ENCODE assay signal across 8 cellular contexts in the genomic region with DNA sequence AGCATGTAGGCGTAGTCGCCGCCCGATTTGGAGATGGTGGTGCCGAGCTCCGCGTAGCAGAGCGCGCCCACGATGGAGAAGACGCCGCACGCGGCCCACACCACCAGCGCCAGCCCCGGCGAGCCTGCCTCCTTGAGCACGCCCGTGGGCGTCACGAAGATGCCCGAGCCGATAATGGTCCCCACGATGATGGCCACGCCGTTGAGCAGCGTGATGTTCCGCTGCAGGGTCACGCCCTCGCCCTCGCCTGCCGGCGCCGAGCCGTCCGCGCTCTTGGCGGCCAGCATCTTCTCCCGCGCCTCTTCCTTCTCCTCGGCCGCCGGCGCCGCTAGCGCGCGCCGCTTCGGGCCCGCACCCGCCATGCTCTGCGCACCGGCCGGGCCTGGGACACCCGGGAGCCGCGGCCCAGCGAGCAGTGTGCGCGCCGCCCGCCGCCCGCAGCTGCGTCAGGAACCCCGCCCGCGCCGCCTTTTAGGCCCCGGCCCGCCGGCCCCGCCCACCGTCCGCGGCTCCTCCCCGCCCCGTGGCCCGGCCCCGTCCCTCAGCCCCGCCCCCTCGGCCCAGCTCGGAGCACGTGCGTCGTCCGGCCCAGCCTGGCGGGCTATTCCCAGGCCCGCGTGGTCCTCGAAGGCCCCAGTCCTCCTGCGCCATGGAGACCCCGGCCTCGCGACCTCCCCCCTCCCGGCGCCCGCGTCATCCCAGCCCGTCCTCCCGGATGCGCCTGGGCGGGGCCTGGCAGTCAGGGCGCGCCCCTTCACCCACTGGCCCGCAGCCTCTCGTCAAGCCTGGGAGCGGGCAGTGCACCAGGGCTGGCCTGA. TPM values are rescaled to one million over a fixed set of nuclear protein-coding genes. Genes with fewer than 3 reads are reported as not detected.
DNase-seq lines count a peak whose midpoint lies in the region; ATAC-seq, FAIRE-seq and TF ChIP-seq lines count a peak whose summit lies in the region.
"Not testable (repeated sequence)": the region's sequence is repeated elsewhere in the genome, so short reads cannot be mapped to it uniquely, and the experiment has no call there.

A gene (minus strand): TSS at position 447 of the 818 bp plus-strand sequence. CDS start 85 bp downstream, at position 362.

- CTCF ChIA-PET in GM12878 (lab: Yijun Ruan, JAX): interaction anchor here (1.0 to 17.0 kb wide), 7 partner anchors 16 to 99 kb away, joined by 3 to 553 read pairs (median 17); no protein-coding TSS in a partner anchor

- not testable (repeated sequence) for TF ChIP-seq CTCF in GM12875 (IDR thresholded peaks at IDR 0.05; ENCODE audit: borderline replicate concordance, insufficient read depth, low read depth, low read length); WERI-Rb-1 (IDR thresholded peaks at IDR 0.05; ENCODE audit: low read depth, low read length); GM12878 (IDR thresholded peaks at IDR 0.05 in 2 of 3, conservative IDR thresholded peaks at IDR 0.05 in 1 of 3; ENCODE audit: control insufficient read depth in 2 of 3, extremely low read depth in 1 of 3, insufficient read depth in 1 of 3, low read depth in 3 of 3, low read length in 3 of 3); transverse colon (IDR thresholded peaks at IDR 0.05)

- peak within 1 kb of the TSS; percentile 74 for H3K4me2 ChIP-seq in GM12878 (ENCODE audit: control insufficient read depth, insufficient read depth)

- not testable (repeated sequence) for H3K27ac ChIP-seq in WERI-Rb-1
- H3K27ac ChIP-seq in GM12878 (ENCODE audit: control insufficient read depth, insufficient read depth) (peak within 1 kb of the TSS; percentile 53), rectal smooth muscle tissue (ENCODE audit: low read depth, low read length) (peak within 1 kb of the TSS; percentile 61), transverse colon (peak within 1 kb of the TSS; percentile 73 to 82 (median 80))

- POLR2A ChIA-PET in GM12878 (lab: Charles Lee): interaction anchor here (0.5 to 6.1 kb wide), 4 partner anchors 16 to 93 kb away, joined by 3 to 48 read pairs (median 9); no protein-coding TSS in a partner anchor

- in situ Hi-C loops in GM12878 (cut with MboI): loop anchor here (10.0 kb wide), 1 partner anchor 484 kb away; a partner anchor contains a TSS
- in situ Hi-C loops in transverse colon (cut with MboI; ENCODE audit: low pct_ligation_motif_present in 1 of 4, low pct_unique_long_range_greater_than_20kb in 1 of 4, low sequenced_read_pairs in 3 of 4): not testable (repeated sequence)

- SMC1A ChIA-PET in GM12878 (lab: Charles Lee; ENCODE audit: uncharacterized antibody, unreplicated experiment): interaction anchor here (0.8 to 13.0 kb wide), 8 partner anchors 16 to 89 kb away, joined by 3 to 301 read pairs (median 9); no protein-coding TSS in a partner anchor

- not testable (repeated sequence) for TF ChIP-seq EP300 in GM12878 (IDR thresholded peaks at IDR 0.05; ENCODE audit: borderline replicate concordance in 1 of 2, control insufficient read depth in 1 of 2, low read depth in 2 of 2, low read length in 2 of 2); transverse colon (IDR thresholded peaks at IDR 0.05; ENCODE audit: low read depth)

- TF ChIP-seq RAD21 in GM12878 (IDR thresholded peaks at IDR 0.05; ENCODE audit: insufficient read depth, low read depth, low read length): not testable (repeated sequence)

- not testable (repeated sequence) for H4K20me1 ChIP-seq in GM12878 (ENCODE audit: control insufficient read depth, insufficient read depth)

- H3K4me3 ChIP-seq in GM12875 (ENCODE audit: low read depth, low read length) (peak within 1 kb of the TSS; percentile 75), WERI-Rb-1 (ENCODE audit: low read depth, low read length) (peak within 1 kb of the TSS; percentile 38), GM12878 (peak within 1 kb of the TSS; percentile 82), rectal smooth muscle tissue (ENCODE audit: low read length) (peak within 1 kb of the TSS; percentile 61), transverse colon (peak within 1 kb of the TSS; percentile 32 to 63 (median 50))

- H3K4me1 ChIP-seq in GM12878 (ENCODE audit: control insufficient read depth, insufficient read depth, low read length) (peaks cover 11% of the 10 kb centered on the region), transverse colon (peaks cover 0 to 29% (median 18%) of the 10 kb centered on the region in 4 donors)
- not testable (repeated sequence) for H3K4me1 ChIP-seq in rectal smooth muscle tissue (ENCODE audit: control insufficient read depth, insufficient read depth, low read length)

- not testable (repeated sequence) for FAIRE-seq in GM12878 (lab: Jason Lieb, UNC)

- H3K9me3 ChIP-seq in WERI-Rb-1 (ENCODE audit: severe bottlenecking); GM12878 (replicated peaks; ENCODE audit: control insufficient read depth, insufficient read depth, low read length); transverse colon: not testable (repeated sequence)

- DNase-seq in NCI-H146 (lab: John Stamatoyannopoulos, UW) (peak; percentile 67), WERI-Rb-1 (peak; percentile 64), hypothalamus (lab: John Stamatoyannopoulos, UW) (peak in 47 of 51 donors; percentile 17 to 85 (median 61)), transverse colon (peak; percentile 88)
- DNase-seq in GM12878 (ENCODE audit: low read depth, low spot score): not testable (repeated sequence)

- BruUV-seq in GM12878 (replicated peaks; lab: Mats Ljungman, UMichigan): not testable (repeated sequence)

- H3K36me3 ChIP-seq in WERI-Rb-1; GM12878 (ENCODE audit: control insufficient read depth in 2 of 2, insufficient read depth in 2 of 2, low read length in 1 of 2); rectal smooth muscle tissue (ENCODE audit: control insufficient read depth, insufficient read depth, low read length); transverse colon: not testable (repeated sequence)

- intact Hi-C loops in GM12878 (cut with micrococcal nuclease; ENCODE audit: unreplicated experiment): not testable (repeated sequence)
- intact Hi-C loops in transverse colon (cut with DNase I; ENCODE audit: low total_unique reads): loop anchor here (5.0 kb wide), 1 partner anchor 482 kb away; no protein-coding TSS in a partner anchor

- peak; percentile 68 for ATAC-seq in HG02678 (IDR thresholded peaks at IDR 0.05; ENCODE audit: unreplicated experiment)
- peak; percentile 69 for ATAC-seq in GM12878

- peak within 1 kb of the TSS; percentile 59 for H2AFZ ChIP-seq in GM12878 (ENCODE audit: control insufficient read depth, low read depth, low read length)

- peak within 1 kb of the TSS; percentile 69 for H3K9ac ChIP-seq in GM12878 (ENCODE audit: control insufficient read depth, insufficient read depth, low read length)
- H3K9ac ChIP-seq in rectal smooth muscle tissue (ENCODE audit: low read length): not testable (repeated sequence)

- peaks cover 45% of the 10 kb centered on the region for H3K79me2 ChIP-seq in GM12878 (ENCODE audit: control insufficient read depth, insufficient read depth, low read length)

- RAD21 ChIA-PET in GM12878 (lab: Charles Lee; ENCODE audit: unreplicated experiment): interaction anchor here (0.8 to 12.9 kb wide), 8 partner anchors 13 to 92 kb away, joined by 3 to 406 read pairs (median 5); a partner anchor contains a TSS

- WGBS in GM12878 (ENCODE audit: insufficient coverage, insufficient replicate concordance, low lambda C conversion rate, missing lambda C conversion rate): 3% methylated on average over 78 of the region's 109 CpGs
- 1% methylated on average over 31 of the region's 109 CpGs; no CpG with 5 or more reads in 1 of the 2 donors for whole genome bisulfite sequencing in transverse colon (ENCODE audit: low coverage in 1 of 2), 2 donors

- not testable (repeated sequence) for H3K27me3 ChIP-seq in WERI-Rb-1 (ENCODE audit: insufficient read depth, low read depth, severe bottlenecking); GM12878 (replicated peaks in 1 of 2; ENCODE audit: control insufficient read depth in 2 of 2, insufficient read depth in 2 of 2, low read length in 1 of 2); rectal smooth muscle tissue (ENCODE audit: control insufficient read depth, insufficient read depth, low read length); transverse colon

- peak; percentile 75 for TF ChIP-seq POLR2A in GM12878 (IDR thresholded peaks at IDR 0.05; ENCODE audit: low read depth, low read length)
- peak; percentile 29 for TF ChIP-seq POLR2A in transverse colon (IDR thresholded peaks at IDR 0.05)

TF ChIP-seq in GM12878, 131 proteins besides CTCF, POLR2A, EP300 and RAD21 (continues in another document):
- peak; percentile 16; the same call in 1 of the 2 replicates for TF ChIP-seq NR2C1 (IDR thresholded peaks at IDR 0.05)
- TF ChIP-seq NR2F1 (conservative IDR thresholded peaks at IDR 0.05): peak; percentile 76
- TF ChIP-seq CREM (IDR thresholded peaks at IDR 0.05; ENCODE audit: low read depth): peak; percentile 9; the same call in 1 of the 2 replicates
- TF ChIP-seq GATAD2B (conservative IDR thresholded peaks at IDR 0.05; ENCODE audit: low read depth): peak; percentile 61; the same call in 1 of the 2 replicates
- peak; percentile 92 for TF ChIP-seq TCF3 (IDR thresholded peaks at IDR 0.05; ENCODE audit: borderline replicate concordance, insufficient read depth, low read depth, low read length)

RNA-seq across cellular contexts. Expression of the gene that starts here (rescaled TPM):
- 30.6 and 32.7 TPM in 2 replicates for total RNA-seq in GM12878 (2013; cell fraction: nucleolus; rRNA removed)
- 29.8 and 33.4 TPM in 2 replicates for total RNA-seq in GM12878 (2014; rRNA removed)
- total RNA-seq in GM12878 (2014; rRNA removed; fragmentation: Illumina TruSeq; extraction: Trizol): 11.4 and 13.0 TPM in 2 replicates
- total RNA-seq in GM12878 (2021): 95.1 and 101 TPM in 2 replicates
- polyA plus RNA-seq in GM12878 (2011; ENCODE audit: low read depth): 25.8 TPM
- 4.8 and 8.6 TPM in 2 replicates for polyA plus RNA-seq in GM12878 (2011; rRNA removed)
- 15.8 and 16.8 TPM in 2 replicates for polyA plus RNA-seq in GM12878 (2011; cell fraction: cytosol; rRNA removed)
- 25.1 and 32.3 TPM in 2 replicates for polyA plus RNA-seq in GM12878 (2011; cell fraction: nucleus; rRNA removed)
- polyA plus RNA-seq in GM12878 (2012): 45.2 and 60.4 TPM in 2 replicates
- polyA plus RNA-seq in GM12878 (2014; fragmentation: Illumina TruSeq; extraction: Trizol): 10.1 and 38.1 TPM in 2 replicates
- polyA plus RNA-seq in GM12878 (2014; fragmentation: Nextera tagmentation; extraction: Ambion mirVana): 1 to 10 TPM; 2.3 to 4.2 TPM
- 44.5 and 51.5 TPM in 2 replicates for polyA plus RNA-seq in GM12878 (2014; rRNA removed)
- polyA plus RNA-seq in GM12878 (2016; fragmentation: Nextera tagmentation; extraction: Ambion mirVana): 10 to 100 TPM; 55.0 to 56.2 TPM
- 10.7 and 17.2 TPM in 2 replicates for polyA minus RNA-seq in GM12878 (2011; rRNA and poly(A)+ RNA removed)
- 20.3 and 21.6 TPM in 2 replicates for polyA minus RNA-seq in GM12878 (2011; cell fraction: cytosol; rRNA and poly(A)+ RNA removed)
- 10.8 and 18.6 TPM in 2 replicates for polyA minus RNA-seq in GM12878 (2011; cell fraction: nucleus; rRNA and poly(A)+ RNA removed)
- total RNA-seq in transverse colon: 1 to 10 TPM; 2.7 to 7.0 (median 5.7) TPM
